Comparison of ENCODE assay signal across 32 cellular contexts in genomic region chr6:127710668-127711067, GRCh38.
"Had no signal": no experiment of that assay in that cellular context is flagged by ENCODE, and none has a peak within 500 bp of the region (broad histone marks: within the 10 kb centered on the region; RNA-seq: fewer than 3 reads in every experiment).

No MANE protein-coding gene starts in this region.

- H3K27me3 ChIP-seq: gastroesophageal sphincter, suprapubic skin, tibial artery, upper lobe of right lung had no signal

- H3K4me3 ChIP-seq: gastroesophageal sphincter, psoas muscle, smooth muscle cell, suprapubic skin, tibial artery, upper lobe of right lung had no signal

- ATAC-seq: gastroesophageal sphincter, left colon, psoas muscle, T-cell, upper lobe of right lung had no signal

- FAIRE-seq: endothelial cell of umbilical vein, kidney, TTC549 had no signal

- H2AFZ ChIP-seq: parathyroid adenoma had no signal

- H3K9me3 ChIP-seq: gastroesophageal sphincter, psoas muscle, suprapubic skin, tibial artery, upper lobe of right lung had no signal

- H3K36me3 Mint-ChIP-seq: immature natural killer cell, naive B cell had no signal

- H3K27ac ChIP-seq: gastroesophageal sphincter, parathyroid adenoma, psoas muscle, suprapubic skin, tibial artery, upper lobe of right lung, VCaP had no signal

- H3K4me3 Mint-ChIP-seq: activated CD4-positive, alpha-beta memory T cell treated with anti-CD3 and anti-CD28 coated beads for 36 hours; activated naive CD4-positive, alpha-beta T cell treated with anti-CD3 and anti-CD28 coated beads, Interleukin-2, amount 50 U/mL, for 24 hours; activated T-helper 1 cell treated with anti-CD3 and anti-CD28 coated beads, Interleukin-12 subunit alpha, Interleukin-12 subunit beta, Interleukin-2, Interleukin-4 antibody, amounts not matched to agents 30 ng/mL and 10 ng/mL and 1 ng/mL, durations not matched to agents 14 hours and 24 hours and 36 hours; immature natural killer cell; naive B cell; neural crest cell; T-cell had no signal

- H3K27ac Mint-ChIP-seq: activated CD4-positive, alpha-beta memory T cell treated with anti-CD3 and anti-CD28 coated beads for 36 hours; activated naive CD4-positive, alpha-beta T cell treated with anti-CD3 and anti-CD28 coated beads, Interleukin-2, amount 50 U/mL, for 24 hours; activated T-helper 1 cell treated with anti-CD3 and anti-CD28 coated beads, Interleukin-12 subunit alpha, Interleukin-12 subunit beta, Interleukin-2, Interleukin-4 antibody, amounts not matched to agents 30 ng/mL and 10 ng/mL and 1 ng/mL, durations not matched to agents 14 hours and 24 hours and 36 hours; immature natural killer cell; naive B cell had no signal

- H3K79me2 ChIP-seq: parathyroid adenoma had no signal

- H3K4me1 ChIP-seq: gastroesophageal sphincter, parathyroid adenoma, psoas muscle, suprapubic skin, tibial artery, upper lobe of right lung had no signal

- H3K9me3 Mint-ChIP-seq: activated CD4-positive, alpha-beta memory T cell treated with anti-CD3 and anti-CD28 coated beads for 36 hours; activated naive CD4-positive, alpha-beta T cell treated with anti-CD3 and anti-CD28 coated beads, Interleukin-2, amount 50 U/mL, for 24 hours; naive B cell had no signal

- DNase-seq: activated CD4-positive, alpha-beta memory T cell treated with anti-CD3 and anti-CD28 coated beads for 36 hours; activated CD4-positive, alpha-beta T cell treated with anti-CD3 and anti-CD28 coated beads for 48 hours; activated effector memory CD4-positive, alpha-beta T cell treated with anti-CD3 and anti-CD28 coated beads, Interleukin-2, amount 50 U/mL, for 16 hours; activated T-cell treated with anti-CD3 and anti-CD28 coated beads for 4 hours; amygdala; caudate nucleus; hypothalamus; immature natural killer cell; kidney; left colon; mammary epithelial cell; naive B cell; occipital lobe; psoas muscle; stimulated activated CD4-positive, alpha-beta T cell treated with anti-CD3 and anti-CD28 coated beads, Interleukin-1b, Interleukin-23, amount 100 ng/mL, for 48 hours; stimulated activated CD4-positive, alpha-beta T cell treated with anti-CD3 and anti-CD28 coated beads, Interleukin-4, amount 100 ng/mL, for 4 hours; stimulated activated CD8-positive, alpha-beta memory T cell treated with anti-CD3 and anti-CD28 coated beads, Interleukin-4, amount 100 ng/mL, for 48 hours; stimulated activated naive CD4-positive, alpha-beta T cell; T-cell; T-helper 9 cell; tibial artery; upper lobe of right lung had no signal

- H3K36me3 ChIP-seq: gastroesophageal sphincter, suprapubic skin, tibial artery, upper lobe of right lung had no signal

- H3K4me2 ChIP-seq: smooth muscle cell had no signal

- H3K4me1 Mint-ChIP-seq: immature natural killer cell, naive B cell, neural crest cell had no signal

- H3K9ac ChIP-seq: parathyroid adenoma had no signal

- H3K27me3 Mint-ChIP-seq: activated CD4-positive, alpha-beta memory T cell treated with anti-CD3 and anti-CD28 coated beads for 36 hours; activated naive CD4-positive, alpha-beta T cell treated with anti-CD3 and anti-CD28 coated beads, Interleukin-2, amount 50 U/mL, for 24 hours; T-cell had no signal
